ENCODE assay signal across 8 cellular contexts in genomic region chr16:50367777-50368409, GRCh38. TPM values are rescaled to one million over a fixed set of nuclear protein-coding genes. Genes with fewer than 3 reads are reported as not detected.
DNase-seq lines count a peak whose midpoint lies in the region; ATAC-seq and TF ChIP-seq lines count a peak whose summit lies in the region.

No MANE protein-coding gene starts in this region.

- no peaks in the 10 kb centered on the region for H3K9me3 ChIP-seq in mucosa of descending colon

- CTCF ChIA-PET in AG04449 (lab: Yijun Ruan, JAX) = interaction anchor here (0.7 to 6.5 kb wide), 7 partner anchors 9 to 439 kb away, joined by 3 to 86 read pairs (median 9); partner anchors contain the start of gene CNEP1R1

- DNase-seq in AG04449 (ENCODE audit: low read depth, low spot score) = no peak
- no peak for DNase-seq in brain microvascular endothelial cell
- no peak for DNase-seq in mucosa of descending colon
- no peak for DNase-seq in NCI-H82 (lab: John Stamatoyannopoulos, UW)

- no peak overlapping the region for H3K27ac ChIP-seq in brain microvascular endothelial cell

- TF ChIP-seq CTCF in AG04449 (IDR thresholded peaks at IDR 0.05; ENCODE audit: insufficient read depth, low read length, missing control alignments) (no peak), brain microvascular endothelial cell (IDR thresholded peaks at IDR 0.05; ENCODE audit: low read depth, low read length, missing control alignments) (no peak), mucosa of descending colon (IDR thresholded peaks at IDR 0.05) (no peak)

- H3K4me1 ChIP-seq in mucosa of descending colon (ENCODE audit: low read depth) = no peaks in the 10 kb centered on the region

- peak overlapping the region; percentile 62 for H3K4me3 ChIP-seq in AG04449 (ENCODE audit: low read depth, low read length)
- peak overlapping the region; percentile 62 for H3K4me3 ChIP-seq in brain microvascular endothelial cell (ENCODE audit: low read depth, low read length)
- H3K4me3 ChIP-seq in mucosa of descending colon = peak overlapping the region; percentile 97

- no peaks in the 10 kb centered on the region for H3K27me3 ChIP-seq in brain microvascular endothelial cell (replicated peaks)

- peak; percentile 26 for ATAC-seq in HG03457 (IDR thresholded peaks at IDR 0.05; ENCODE audit: unreplicated experiment)
- no peak for ATAC-seq in mucosa of descending colon
- ATAC-seq in HG03521 (IDR thresholded peaks at IDR 0.05; ENCODE audit: unreplicated experiment) = no peak
- no peak for ATAC-seq in GM19023 (IDR thresholded peaks at IDR 0.05; ENCODE audit: unreplicated experiment)
- no peak for ATAC-seq in GM18861 (IDR thresholded peaks at IDR 0.05; ENCODE audit: unreplicated experiment)

- in situ Hi-C loops in brain microvascular endothelial cell (cut with HindIII; ENCODE audit: low pct_ligation_motif_present, low sequenced_read_pairs) = no loop called here

- peaks cover 15% of the 10 kb centered on the region for H3K36me3 ChIP-seq in brain microvascular endothelial cell (replicated peaks)
- no peaks in the 10 kb centered on the region for H3K36me3 ChIP-seq in mucosa of descending colon (ENCODE audit: low read depth)

- POLR2A ChIA-PET in AG04449 (lab: Yijun Ruan, JAX) = no interaction called here

- intact Hi-C loops in mucosa of descending colon (cut with DNase I, micrococcal nuclease) = loop anchor here in 1 of 2 donors (5.0 kb wide), 1 partner anchor 301 kb away; the partner anchor contains the start of gene HEATR3

RNA-seq across cellular contexts. Expression of gene BRD7, which starts 0.9 kb away (rescaled TPM):
- 10 to 100 TPM; 50.8 to 79.6 (median 56.1) TPM for total RNA-seq in mucosa of descending colon
